15 cellular contexts compared by ENCODE assay signal in genomic region chr6:136767583-136768307, GRCh38. TPM values are rescaled to one million over a fixed set of nuclear protein-coding genes. Genes with fewer than 3 reads are reported as not detected.
A peak's percentile ranks its signal among the peaks of the same experiment; 100 is the strongest.
DNase-seq lines count a peak whose midpoint lies in the region; ATAC-seq lines count a peak whose summit lies in the region.
"Had no signal": no experiment of that assay in that cellular context is flagged by ENCODE, and none has a peak within 500 bp of the region (broad histone marks: within the 10 kb centered on the region; RNA-seq: fewer than 3 reads in every experiment).

No MANE protein-coding gene starts in this region.

- H3K9me3 Mint-ChIP-seq in activated CD4-positive, alpha-beta memory T cell treated with anti-CD3 and anti-CD28 coated beads for 36 hours: no peaks in the 10 kb centered on the region
- H3K9me3 Mint-ChIP-seq in activated CD4-positive, alpha-beta memory T cell treated with anti-CD3 and anti-CD28 coated beads, Interleukin-2, amount 10 ng/mL, durations not matched to agents 7 days and 5 days: peaks cover 3% of the 10 kb centered on the region
- H3K9me3 Mint-ChIP-seq: activated naive CD4-positive, alpha-beta T cell treated with anti-CD3 and anti-CD28 coated beads for 36 hours; nephron had no signal

- ATAC-seq in HG02763 (IDR thresholded peaks at IDR 0.05; ENCODE audit: unreplicated experiment): no peak
- ATAC-seq: Right ventricle myocardium inferior had no signal

- H3K27ac Mint-ChIP-seq in activated CD4-positive, alpha-beta memory T cell treated with anti-CD3 and anti-CD28 coated beads for 36 hours: peak overlapping the region; percentile 66
- H3K27ac Mint-ChIP-seq in activated CD4-positive, alpha-beta memory T cell treated with anti-CD3 and anti-CD28 coated beads, Interleukin-2, amount 10 ng/mL, durations not matched to agents 7 days and 5 days: no peak overlapping the region
- H3K27ac Mint-ChIP-seq: activated naive CD4-positive, alpha-beta T cell treated with anti-CD3 and anti-CD28 coated beads for 36 hours had no signal

- no peaks in the 10 kb centered on the region for H3K27me3 Mint-ChIP-seq in activated CD4-positive, alpha-beta memory T cell treated with anti-CD3 and anti-CD28 coated beads for 36 hours
- no peaks in the 10 kb centered on the region for H3K27me3 Mint-ChIP-seq in activated CD4-positive, alpha-beta memory T cell treated with anti-CD3 and anti-CD28 coated beads, Interleukin-2, amount 10 ng/mL, durations not matched to agents 7 days and 5 days

- no peak overlapping the region for H3K4me3 Mint-ChIP-seq in activated CD4-positive, alpha-beta memory T cell treated with anti-CD3 and anti-CD28 coated beads for 36 hours
- H3K4me3 Mint-ChIP-seq in activated CD4-positive, alpha-beta memory T cell treated with anti-CD3 and anti-CD28 coated beads, Interleukin-2, amount 10 ng/mL, durations not matched to agents 7 days and 5 days: no peak overlapping the region
- H3K4me3 Mint-ChIP-seq: activated naive CD4-positive, alpha-beta T cell treated with anti-CD3 and anti-CD28 coated beads for 36 hours; nephron had no signal

- POLR2A ChIA-PET in activated CD4-positive, alpha-beta memory T cell treated with anti-CD3 and anti-CD28 coated beads for 36 hours (lab: Charles Lee): no interaction called here
- POLR2A ChIA-PET in activated CD4-positive, alpha-beta memory T cell treated with anti-CD3 and anti-CD28 coated beads, Interleukin-2, amount 10 ng/mL, durations not matched to agents 7 days and 5 days (lab: Charles Lee): interaction anchor here (0.7 kb wide), 1 partner anchor 13 kb away, joined by 3 read pairs; no protein-coding TSS in a partner anchor

- CTCF ChIA-PET in activated CD4-positive, alpha-beta memory T cell treated with anti-CD3 and anti-CD28 coated beads for 36 hours (lab: Charles Lee): no interaction called here
- CTCF ChIA-PET in activated CD4-positive, alpha-beta memory T cell treated with anti-CD3 and anti-CD28 coated beads, Interleukin-2, amount 10 ng/mL, durations not matched to agents 7 days and 5 days (lab: Charles Lee): interaction anchor here (1.2 kb wide), 1 partner anchor 218 kb away, joined by 3 read pairs; the partner anchor contains the start of gene MAP7

- H3K4me1 Mint-ChIP-seq in activated CD4-positive, alpha-beta memory T cell treated with anti-CD3 and anti-CD28 coated beads for 36 hours (ENCODE audit: low read depth): peaks cover 71% of the 10 kb centered on the region
- peaks cover 66% of the 10 kb centered on the region for H3K4me1 Mint-ChIP-seq in activated CD4-positive, alpha-beta memory T cell treated with anti-CD3 and anti-CD28 coated beads, Interleukin-2, amount 10 ng/mL, durations not matched to agents 7 days and 5 days
- H3K4me1 Mint-ChIP-seq: nephron had no signal

- no peak for DNase-seq in activated CD4-positive, alpha-beta memory T cell treated with anti-CD3 and anti-CD28 coated beads for 36 hours
- DNase-seq in activated CD4-positive, alpha-beta memory T cell treated with anti-CD3 and anti-CD28 coated beads, Interleukin-2, amount 10 ng/mL, durations not matched to agents 7 days and 5 days: no peak
- DNase-seq in KG1 (lab: John Stamatoyannopoulos, UW): peak; percentile 32
- DNase-seq in amniotic epithelial cell (ENCODE audit: low read depth): peak; percentile 79
- DNase-seq in renal cortical epithelial cell (ENCODE audit: low read depth): peak; percentile 71
- DNase-seq in DMS 273 treated with DMSO at 0.1 percent for 48 hours (lab: John Stamatoyannopoulos, UW): no peak
- no peak for DNase-seq in NCI-H446 treated with DMSO at 0.1 percent for 48 hours (lab: John Stamatoyannopoulos, UW)
- DNase-seq: activated CD4-positive, alpha-beta T cell treated with anti-CD3 and anti-CD28 coated beads, Interleukin-2, amount 50 U/mL, for 1 hour; activated naive CD4-positive, alpha-beta T cell treated with anti-CD3 and anti-CD28 coated beads for 36 hours; cortex of kidney; NCI-H226 had no signal

- no peaks in the 10 kb centered on the region for H3K36me3 Mint-ChIP-seq in activated CD4-positive, alpha-beta memory T cell treated with anti-CD3 and anti-CD28 coated beads for 36 hours
- H3K36me3 Mint-ChIP-seq in activated CD4-positive, alpha-beta memory T cell treated with anti-CD3 and anti-CD28 coated beads, Interleukin-2, amount 10 ng/mL, durations not matched to agents 7 days and 5 days (ENCODE audit: low read depth): peaks cover 9% of the 10 kb centered on the region

- intact Hi-C loops in activated CD4-positive, alpha-beta memory T cell treated with anti-CD3 and anti-CD28 coated beads for 36 hours (cut with micrococcal nuclease): loop anchor here (1.0 kb wide), 1 partner anchor 21 kb away; no protein-coding TSS in a partner anchor

RNA-seq across cellular contexts. Expression of gene MAP3K5, which starts 24.5 kb away (rescaled TPM):
- 10 to 100 TPM; 13.2 to 13.8 TPM for total RNA-seq in activated CD4-positive, alpha-beta memory T cell treated with anti-CD3 and anti-CD28 coated beads for 36 hours
- 10 to 100 TPM; 25.4 to 25.9 TPM for total RNA-seq in activated CD4-positive, alpha-beta memory T cell treated with anti-CD3 and anti-CD28 coated beads, Interleukin-2, amount 10 ng/mL, durations not matched to agents 7 days and 5 days
- 21.6 and 21.7 TPM in 2 replicates for total RNA-seq in renal cortical epithelial cell
- total RNA-seq: G401 had no signal

RNA-seq across cellular contexts. Expression of gene PEX7, which starts 54.6 kb away (rescaled TPM):
- 1 to 10 TPM; 5.4 to 6.4 TPM for total RNA-seq in activated CD4-positive, alpha-beta memory T cell treated with anti-CD3 and anti-CD28 coated beads for 36 hours
- total RNA-seq in activated CD4-positive, alpha-beta memory T cell treated with anti-CD3 and anti-CD28 coated beads, Interleukin-2, amount 10 ng/mL, durations not matched to agents 7 days and 5 days: 1 to 10 TPM; 4.5 to 4.8 TPM
- 12.3 and 15.2 TPM in 2 replicates for total RNA-seq in renal cortical epithelial cell

Comparison
In these comparisons a context has a peak if more than half of its experiments do, and no peak if none do; other contexts are left out.
1. DNase-seq: peak in KG1 (single experiment), amniotic epithelial cell (single experiment) and renal cortical epithelial cell (single experiment); none in activated CD4-positive, alpha-beta memory T cell treated with anti-CD3 and anti-CD28 coated beads for 36 hours (single experiment), activated CD4-positive, alpha-beta memory T cell treated with anti-CD3 and anti-CD28 coated beads, Interleukin-2, amount 10 ng/mL, durations not matched to agents 7 days and 5 days (single experiment), DMS 273 treated with DMSO at 0.1 percent for 48 hours (single experiment) and NCI-H446 treated with DMSO at 0.1 percent for 48 hours (single experiment).